Comparison of ENCODE assay signal across 1 cellular context in genomic region chr4:80043534-80043933, GRCh38.
TF ChIP-seq lines count a peak whose summit lies in the region.

No MANE protein-coding gene starts in this region.

TF ChIP-seq in K562, 482 proteins besides CTCF, POLR2A, EP300 and RAD21:
- no peak for TF ChIP-seq ZNF184 (CRISPR knock-in tag; IDR thresholded peaks at IDR 0.05)
- no peak for TF ChIP-seq MXD1 (CRISPR knock-in tag; IDR thresholded peaks at IDR 0.05; ENCODE audit: borderline replicate concordance, poor library complexity, severe bottlenecking)
- TF ChIP-seq LEF1 (IDR thresholded peaks at IDR 0.05), result 0 out of 2 replicates have a peak, but pooled peaks have one; percentile 20
- no peak for TF ChIP-seq XRCC3 (IDR thresholded peaks at IDR 0.05)
- TF ChIP-seq ZBTB17 (CRISPR knock-in tag; IDR thresholded peaks at IDR 0.05), result no peak
- TF ChIP-seq ZNF785 (CRISPR knock-in tag; IDR thresholded peaks at IDR 0.05), result no peak
- TF ChIP-seq TCF3 (CRISPR knock-in tag; IDR thresholded peaks at IDR 0.05), result 0 out of 2 replicates have a peak, but pooled peaks have one; percentile 6
- peak; percentile 35; the same call in 1 of the 2 replicates for TF ChIP-seq CBFA2T3 (IDR thresholded peaks at IDR 0.05)
- TF ChIP-seq ZNF583 (CRISPR knock-in tag; IDR thresholded peaks at IDR 0.05), result no peak
- 0 out of 2 replicates have a peak, but pooled peaks have one; percentile 24 for TF ChIP-seq ARID1B (IDR thresholded peaks at IDR 0.05)
- TF ChIP-seq, protein P1, sequence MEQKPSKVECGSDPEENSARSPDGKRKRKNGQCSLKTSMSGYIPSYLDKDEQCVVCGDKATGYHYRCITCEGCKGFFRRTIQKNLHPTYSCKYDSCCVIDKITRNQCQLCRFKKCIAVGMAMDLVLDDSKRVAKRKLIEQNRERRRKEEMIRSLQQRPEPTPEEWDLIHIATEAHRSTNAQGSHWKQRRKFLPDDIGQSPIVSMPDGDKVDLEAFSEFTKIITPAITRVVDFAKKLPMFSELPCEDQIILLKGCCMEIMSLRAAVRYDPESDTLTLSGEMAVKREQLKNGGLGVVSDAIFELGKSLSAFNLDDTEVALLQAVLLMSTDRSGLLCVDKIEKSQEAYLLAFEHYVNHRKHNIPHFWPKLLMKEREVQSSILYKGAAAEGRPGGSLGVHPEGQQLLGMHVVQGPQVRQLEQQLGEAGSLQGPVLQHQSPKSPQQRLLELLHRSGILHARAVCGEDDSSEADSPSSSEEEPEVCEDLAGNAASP (IDR thresholded peaks at IDR 0.05), result no peak
- no peak for TF ChIP-seq ZNF217 (CRISPR knock-in tag; IDR thresholded peaks at IDR 0.05)
- no peak for TF ChIP-seq HNRNPLL (IDR thresholded peaks at IDR 0.05; ENCODE audit: low read depth, low read length, poor library complexity, severe bottlenecking)
- TF ChIP-seq DPF2 (IDR thresholded peaks at IDR 0.05), result 0 out of 2 replicates have a peak, but pooled peaks have one; percentile 30
- TF ChIP-seq, protein P2, sequence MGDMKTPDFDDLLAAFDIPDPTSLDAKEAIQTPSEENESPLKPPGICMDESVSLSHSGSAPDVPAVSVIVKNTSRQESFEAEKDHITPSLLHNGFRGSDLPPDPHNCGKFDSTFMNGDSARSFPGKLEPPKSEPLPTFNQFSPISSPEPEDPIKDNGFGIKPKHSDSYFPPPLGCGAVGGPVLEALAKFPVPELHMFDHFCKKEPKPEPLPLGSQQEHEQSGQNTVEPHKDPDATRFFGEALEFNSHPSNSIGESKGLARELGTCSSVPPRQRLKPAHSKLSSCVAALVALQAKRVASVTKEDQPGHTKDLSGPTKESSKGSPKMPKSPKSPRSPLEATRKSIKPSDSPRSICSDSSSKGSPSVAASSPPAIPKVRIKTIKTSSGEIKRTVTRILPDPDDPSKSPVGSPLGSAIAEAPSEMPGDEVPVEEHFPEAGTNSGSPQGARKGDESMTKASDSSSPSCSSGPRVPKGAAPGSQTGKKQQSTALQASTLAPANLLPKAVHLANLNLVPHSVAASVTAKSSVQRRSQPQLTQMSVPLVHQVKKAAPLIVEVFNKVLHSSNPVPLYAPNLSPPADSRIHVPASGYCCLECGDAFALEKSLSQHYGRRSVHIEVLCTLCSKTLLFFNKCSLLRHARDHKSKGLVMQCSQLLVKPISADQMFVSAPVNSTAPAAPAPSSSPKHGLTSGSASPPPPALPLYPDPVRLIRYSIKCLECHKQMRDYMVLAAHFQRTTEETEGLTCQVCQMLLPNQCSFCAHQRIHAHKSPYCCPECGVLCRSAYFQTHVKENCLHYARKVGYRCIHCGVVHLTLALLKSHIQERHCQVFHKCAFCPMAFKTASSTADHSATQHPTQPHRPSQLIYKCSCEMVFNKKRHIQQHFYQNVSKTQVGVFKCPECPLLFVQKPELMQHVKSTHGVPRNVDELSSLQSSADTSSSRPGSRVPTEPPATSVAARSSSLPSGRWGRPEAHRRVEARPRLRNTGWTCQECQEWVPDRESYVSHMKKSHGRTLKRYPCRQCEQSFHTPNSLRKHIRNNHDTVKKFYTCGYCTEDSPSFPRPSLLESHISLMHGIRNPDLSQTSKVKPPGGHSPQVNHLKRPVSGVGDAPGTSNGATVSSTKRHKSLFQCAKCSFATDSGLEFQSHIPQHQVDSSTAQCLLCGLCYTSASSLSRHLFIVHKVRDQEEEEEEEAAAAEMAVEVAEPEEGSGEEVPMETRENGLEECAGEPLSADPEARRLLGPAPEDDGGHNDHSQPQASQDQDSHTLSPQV (IDR thresholded peaks at IDR 0.05), result no peak
- TF ChIP-seq EWSR1 (IDR thresholded peaks at IDR 0.05; ENCODE audit: borderline replicate concordance, low read depth, partially characterized antibody), result no peak
- TF ChIP-seq KDM2B (CRISPR knock-in tag; IDR thresholded peaks at IDR 0.05), result no peak
- no peak for TF ChIP-seq ZNF77 (CRISPR knock-in tag; IDR thresholded peaks at IDR 0.05)
- TF ChIP-seq, protein P3, sequence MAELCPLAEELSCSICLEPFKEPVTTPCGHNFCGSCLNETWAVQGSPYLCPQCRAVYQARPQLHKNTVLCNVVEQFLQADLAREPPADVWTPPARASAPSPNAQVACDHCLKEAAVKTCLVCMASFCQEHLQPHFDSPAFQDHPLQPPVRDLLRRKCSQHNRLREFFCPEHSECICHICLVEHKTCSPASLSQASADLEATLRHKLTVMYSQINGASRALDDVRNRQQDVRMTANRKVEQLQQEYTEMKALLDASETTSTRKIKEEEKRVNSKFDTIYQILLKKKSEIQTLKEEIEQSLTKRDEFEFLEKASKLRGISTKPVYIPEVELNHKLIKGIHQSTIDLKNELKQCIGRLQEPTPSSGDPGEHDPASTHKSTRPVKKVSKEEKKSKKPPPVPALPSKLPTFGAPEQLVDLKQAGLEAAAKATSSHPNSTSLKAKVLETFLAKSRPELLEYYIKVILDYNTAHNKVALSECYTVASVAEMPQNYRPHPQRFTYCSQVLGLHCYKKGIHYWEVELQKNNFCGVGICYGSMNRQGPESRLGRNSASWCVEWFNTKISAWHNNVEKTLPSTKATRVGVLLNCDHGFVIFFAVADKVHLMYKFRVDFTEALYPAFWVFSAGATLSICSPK (IDR thresholded peaks at IDR 0.05; ENCODE audit: borderline replicate concordance), result no peak
